In genomic region chr6:52894278-52894677, GRCh38 we compare ENCODE assay signal across 18 cellular contexts. TPM values are rescaled to one million over a fixed set of nuclear protein-coding genes. Genes with fewer than 3 reads are reported as not detected.
DNase-seq lines count a peak whose midpoint lies in the region; ATAC-seq and TF ChIP-seq lines count a peak whose summit lies in the region.
"Had no signal": no experiment of that assay in that cellular context is flagged by ENCODE, and none has a peak within 500 bp of the region (broad histone marks: within the 10 kb centered on the region; RNA-seq: fewer than 3 reads in every experiment).

No MANE protein-coding gene starts in this region.

- H3K9me3 Mint-ChIP-seq in activated T-helper 2 cell treated with anti-CD3 and anti-CD28 coated beads, Interferon-gamma antibody, Interleukin-2, Interleukin-4, amounts not matched to agents 10 μg/mL and 5 μg/mL and 100 μg/mL, durations not matched to agents 14 hours and 24 hours and 36 hours, result peaks cover 14% of the 10 kb centered on the region

- TF ChIP-seq POLR2A in body of pancreas (IDR thresholded peaks at IDR 0.05), result no peak

- H3K9me3 ChIP-seq in body of pancreas, result no peaks in the 10 kb centered on the region
- no peaks in the 10 kb centered on the region for H3K9me3 ChIP-seq in parathyroid adenoma (ENCODE audit: control insufficient read depth, low read length)

- H2AFZ ChIP-seq in parathyroid adenoma, result peak overlapping the region; percentile 0
- H2AFZ ChIP-seq: GM23338 had no signal

- peak overlapping the region; percentile 75 for H3K27ac Mint-ChIP-seq in activated T-helper 2 cell treated with anti-CD3 and anti-CD28 coated beads, Interferon-gamma antibody, Interleukin-2, Interleukin-4, amounts not matched to agents 10 μg/mL and 5 μg/mL and 100 μg/mL, durations not matched to agents 14 hours and 24 hours and 36 hours
- H3K27ac Mint-ChIP-seq: CD4-positive, alpha-beta memory T cell; GM23338; H9 had no signal

- peaks cover 4% of the 10 kb centered on the region for H3K36me3 Mint-ChIP-seq in activated T-helper 2 cell treated with anti-CD3 and anti-CD28 coated beads, Interferon-gamma antibody, Interleukin-2, Interleukin-4, amounts not matched to agents 10 μg/mL and 5 μg/mL and 100 μg/mL, durations not matched to agents 14 hours and 24 hours and 36 hours (ENCODE audit: low read depth)
- H3K36me3 Mint-ChIP-seq: CD4-positive, alpha-beta memory T cell had no signal

- H3K4me1 Mint-ChIP-seq in activated T-helper 2 cell treated with anti-CD3 and anti-CD28 coated beads, Interferon-gamma antibody, Interleukin-2, Interleukin-4, amounts not matched to agents 10 μg/mL and 5 μg/mL and 100 μg/mL, durations not matched to agents 14 hours and 24 hours and 36 hours (ENCODE audit: low read depth), result peaks cover 34% of the 10 kb centered on the region
- H3K4me1 Mint-ChIP-seq: CD4-positive, alpha-beta memory T cell had no signal

- intact Hi-C loops in activated T-helper 2 cell treated with anti-CD3 and anti-CD28 coated beads, Interferon-gamma antibody, Interleukin-2, Interleukin-4, amounts not matched to agents 10 μg/mL and 5 μg/mL and 100 μg/mL, durations not matched to agents 14 hours and 24 hours and 36 hours (cut with micrococcal nuclease), result no loop called here
- intact Hi-C loops in body of pancreas (cut with DNase I), result no loop called here

- peak overlapping the region in 3 of 4 donors; percentile 49 to 69 (median 57) for H3K27ac ChIP-seq in body of pancreas
- H3K27ac ChIP-seq in parathyroid adenoma, result no peak overlapping the region
- no peak overlapping the region for H3K27ac ChIP-seq in brain microvascular endothelial cell

- H3K9ac ChIP-seq in parathyroid adenoma, result no peak overlapping the region

- H3K27me3 ChIP-seq in body of pancreas (no peaks in the 10 kb centered on the region), parathyroid adenoma (ENCODE audit: control insufficient read depth, insufficient read depth, low read length) (no peaks in the 10 kb centered on the region), brain microvascular endothelial cell (replicated peaks) (no peaks in the 10 kb centered on the region)

- peaks cover 29% of the 10 kb centered on the region for H3K4me1 ChIP-seq in body of pancreas
- H3K4me1 ChIP-seq in parathyroid adenoma, result peaks cover 10% of the 10 kb centered on the region

- H3K27me3 Mint-ChIP-seq in activated T-helper 2 cell treated with anti-CD3 and anti-CD28 coated beads, Interferon-gamma antibody, Interleukin-2, Interleukin-4, amounts not matched to agents 10 μg/mL and 5 μg/mL and 100 μg/mL, durations not matched to agents 14 hours and 24 hours and 36 hours (ENCODE audit: low read depth), result no peaks in the 10 kb centered on the region

- no peak overlapping the region for H3K4me2 ChIP-seq in parathyroid adenoma (ENCODE audit: low read length)
- H3K4me2 ChIP-seq: GM23338 had no signal

- 11 to 15% methylated on average over 2 of the region's 2 CpGs for WGBS in body of pancreas, 2 donors

- DNase-seq in activated T-helper 2 cell treated with anti-CD3 and anti-CD28 coated beads, Interferon-gamma antibody, Interleukin-2, Interleukin-4, amounts not matched to agents 10 μg/mL and 5 μg/mL and 100 μg/mL, durations not matched to agents 14 hours and 24 hours and 36 hours (ENCODE audit: low spot score), result no peak
- DNase-seq in body of pancreas (no peak), NOMO-1 treated with DMSO at 0.1 percent for 48 hours (lab: John Stamatoyannopoulos, UW; ENCODE audit: unreplicated experiment) (no peak), brain microvascular endothelial cell (no peak)
- DNase-seq: C1 segment of cervical spinal cord; Calu3; CD4-positive, alpha-beta memory T cell; COR-L47; DMS53; DND-41; H9 had no signal

- ATAC-seq in body of pancreas (peak; percentile 58), GM21367 (IDR thresholded peaks at IDR 0.05; ENCODE audit: unreplicated experiment) (no peak)
- ATAC-seq: GM23338, HCT116 had no signal

- TF ChIP-seq CTCF in body of pancreas (IDR thresholded peaks at IDR 0.05) (no peak), parathyroid adenoma (IDR thresholded peaks at IDR 0.05) (no peak), brain microvascular endothelial cell (IDR thresholded peaks at IDR 0.05; ENCODE audit: low read depth, low read length, missing control alignments) (no peak)

- no peaks in the 10 kb centered on the region for H3K79me2 ChIP-seq in parathyroid adenoma

- in situ Hi-C loops in brain microvascular endothelial cell (cut with HindIII; ENCODE audit: low pct_ligation_motif_present, low sequenced_read_pairs), result no loop called here

- H3K4me3 ChIP-seq in body of pancreas (no peak overlapping the region), parathyroid adenoma (ENCODE audit: low read depth, low read length) (no peak overlapping the region), brain microvascular endothelial cell (ENCODE audit: low read depth, low read length) (no peak overlapping the region)
- H3K4me3 ChIP-seq: GM23338 had no signal

- H3K36me3 ChIP-seq in body of pancreas (replicated peaks in 1 of 2; ENCODE audit: insufficient read depth in 1 of 2, low read depth in 2 of 2), result no peaks in the 10 kb centered on the region
- no peaks in the 10 kb centered on the region for H3K36me3 ChIP-seq in parathyroid adenoma (ENCODE audit: control insufficient read depth, insufficient read depth, low read length)
- H3K36me3 ChIP-seq in brain microvascular endothelial cell (replicated peaks), result no peaks in the 10 kb centered on the region

- no peak overlapping the region for H3K4me3 Mint-ChIP-seq in activated T-helper 2 cell treated with anti-CD3 and anti-CD28 coated beads, Interferon-gamma antibody, Interleukin-2, Interleukin-4, amounts not matched to agents 10 μg/mL and 5 μg/mL and 100 μg/mL, durations not matched to agents 14 hours and 24 hours and 36 hours (ENCODE audit: low read depth)
- H3K4me3 Mint-ChIP-seq: GM23338, H9 had no signal

RNA-seq across cellular contexts. Expression of gene GSTA3, which starts 15.2 kb away (rescaled TPM):
- not detected in 2 replicates for total RNA-seq in activated T-helper 2 cell treated with anti-CD3 and anti-CD28 coated beads, Interferon-gamma antibody, Interleukin-2, Interleukin-4, amounts not matched to agents 10 μg/mL and 5 μg/mL and 100 μg/mL, durations not matched to agents 14 hours and 24 hours and 36 hours
- total RNA-seq in body of pancreas, result not detected
- total RNA-seq: A172; A673; Calu3; CD4-positive, alpha-beta memory T cell; GM23338; H9 had no signal

RNA-seq across cellular contexts. Expression of gene GSTA5, which starts 53.7 kb away (rescaled TPM):
- total RNA-seq in activated T-helper 2 cell treated with anti-CD3 and anti-CD28 coated beads, Interferon-gamma antibody, Interleukin-2, Interleukin-4, amounts not matched to agents 10 μg/mL and 5 μg/mL and 100 μg/mL, durations not matched to agents 14 hours and 24 hours and 36 hours, result not detected in 2 replicates
- total RNA-seq in body of pancreas, result not detected
- total RNA-seq: A172; A673; Calu3; CD4-positive, alpha-beta memory T cell; GM23338; H4; H9 had no signal

Comparison
In these comparisons a context has a peak if more than half of its experiments do, and no peak if none do; other contexts are left out.
1. H3K27ac ChIP-seq: peak in body of pancreas (3 of 4); none in parathyroid adenoma (single experiment) and brain microvascular endothelial cell (single experiment).